10 cellular contexts compared by ENCODE assay signal in the genomic region with DNA sequence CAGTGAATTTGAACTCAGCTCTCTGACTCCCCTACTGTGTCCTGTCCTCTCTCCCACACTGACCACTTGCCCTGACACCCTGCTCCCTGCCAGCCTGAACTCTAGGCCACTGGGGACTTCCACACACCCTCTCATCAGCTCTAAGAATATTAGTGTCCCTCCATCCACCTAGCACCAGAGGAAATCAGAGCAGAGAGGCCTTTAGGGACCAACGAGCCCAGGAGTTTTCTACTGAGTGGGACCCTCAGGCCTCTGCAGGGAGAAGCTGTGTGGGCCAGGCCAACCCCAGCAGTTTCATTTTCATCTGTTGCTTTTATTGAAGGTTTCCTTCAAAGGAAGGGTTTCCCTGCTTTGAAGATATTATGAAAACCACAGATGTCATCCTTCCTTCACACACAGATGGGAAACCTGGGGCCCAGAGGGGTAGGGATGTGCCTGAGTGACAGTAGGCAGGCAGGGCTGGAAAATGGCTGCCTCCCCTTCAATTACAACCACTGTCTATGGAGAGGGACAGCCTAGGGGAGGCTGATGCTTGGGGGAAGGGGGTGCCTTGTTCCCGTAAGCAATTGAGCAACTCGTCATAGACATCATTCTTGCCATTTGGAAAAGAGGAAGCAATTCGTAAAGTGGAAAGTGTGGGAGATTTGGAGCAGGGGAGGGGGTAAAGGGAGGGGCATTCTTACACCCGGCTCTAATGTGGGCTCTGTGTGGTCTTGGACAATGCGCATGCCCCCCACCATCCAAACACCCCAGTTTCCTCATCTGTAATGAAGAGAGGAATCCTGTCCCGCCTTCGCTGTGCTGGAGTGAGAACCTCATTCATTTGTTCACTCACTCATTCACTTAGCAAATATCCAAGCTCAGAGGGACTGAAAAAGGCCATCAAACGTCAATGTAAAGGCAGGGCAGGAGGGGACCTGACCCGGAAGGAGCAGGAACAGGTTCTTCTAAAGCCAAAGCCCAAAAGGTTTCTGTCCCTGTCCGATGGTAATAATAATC. TPM values are rescaled to one million over a fixed set of nuclear protein-coding genes. Genes with fewer than 3 reads are reported as not detected.
A peak's percentile ranks its signal among the peaks of the same experiment; 100 is the strongest.
DNase-seq lines count a peak whose midpoint lies in the region; ATAC-seq and TF ChIP-seq lines count a peak whose summit lies in the region.
"Had no signal": no experiment of that assay in that cellular context is flagged by ENCODE, and none has a peak within 500 bp of the region (broad histone marks: within the 10 kb centered on the region; RNA-seq: fewer than 3 reads in every experiment).

No MANE protein-coding gene starts in this region.

- no peaks in the 10 kb centered on the region for H3K9me3 ChIP-seq in tibial nerve
- peaks cover 6% of the 10 kb centered on the region; the same call in 1 of the 2 replicates for H3K9me3 ChIP-seq in Caco-2

- H3K27me3 Mint-ChIP-seq in activated T-cell treated with anti-CD3 and anti-CD28 coated beads, Interleukin-2, amount 50 U/mL, for 4 hours (ENCODE audit: low read depth), result no peaks in the 10 kb centered on the region
- H3K27me3 Mint-ChIP-seq in activated CD4-positive, alpha-beta memory T cell treated with anti-CD3 and anti-CD28 coated beads for 36 hours, result no peaks in the 10 kb centered on the region
- H3K27me3 Mint-ChIP-seq in Caco-2 (ENCODE audit: insufficient read depth, unreplicated experiment), result peaks cover 5% of the 10 kb centered on the region

- H3K27me3 ChIP-seq in tibial nerve (no peaks in the 10 kb centered on the region), Caco-2 (replicated peaks; ENCODE audit: control insufficient read depth, insufficient read depth, low read length) (no peaks in the 10 kb centered on the region; the same call in 1 of the 2 replicates)

- DNase-seq in activated T-cell treated with anti-CD3 and anti-CD28 coated beads, Interleukin-2, amount 50 U/mL, for 4 hours, result no peak
- DNase-seq in activated T-cell treated with anti-CD3 and anti-CD28 coated beads for 4 hours (no peak), mesenteric fat pad (ENCODE audit: low spot score) (peak; percentile 64), tibial nerve (ENCODE audit: low spot score in 2 of 2) (no peak), Caco-2 (no peak), NCI-H748 treated with DMSO at 0.1 percent for 48 hours (lab: John Stamatoyannopoulos, UW) (no peak)
- peak; percentile 66 for DNase-seq in activated CD4-positive, alpha-beta memory T cell treated with anti-CD3 and anti-CD28 coated beads for 36 hours
- DNase-seq: left cardiac atrium had no signal

- peak overlapping the region; percentile 55 for H3K4me3 Mint-ChIP-seq in activated T-cell treated with anti-CD3 and anti-CD28 coated beads, Interleukin-2, amount 50 U/mL, for 4 hours
- H3K4me3 Mint-ChIP-seq in activated CD4-positive, alpha-beta memory T cell treated with anti-CD3 and anti-CD28 coated beads for 36 hours, result peak overlapping the region; percentile 57
- H3K4me3 Mint-ChIP-seq in Caco-2 (ENCODE audit: unreplicated experiment), result no peak overlapping the region

- peaks cover 0 to 6% (median 0%) of the 10 kb centered on the region in 3 donors for H3K36me3 ChIP-seq in tibial nerve
- H3K36me3 ChIP-seq in Caco-2 (ENCODE audit: control insufficient read depth, insufficient read depth, low read length), result no peaks in the 10 kb centered on the region

- H3K27ac ChIP-seq in tibial nerve, result peak overlapping the region in 3 of 4 donors; percentile 24 to 60 (median 52)

- ATAC-seq in activated T-cell treated with anti-CD3 and anti-CD28 coated beads, Interleukin-2, amount 50 U/mL, for 4 hours, result no peak
- ATAC-seq in HG02884 (IDR thresholded peaks at IDR 0.05; ENCODE audit: unreplicated experiment), result no peak
- ATAC-seq: left cardiac atrium had no signal

- intact Hi-C loops in activated CD4-positive, alpha-beta memory T cell treated with anti-CD3 and anti-CD28 coated beads for 36 hours (cut with micrococcal nuclease), result loop anchor here (1.0 kb wide), 1 partner anchor 26 kb away; no protein-coding TSS in a partner anchor
- intact Hi-C loops in Caco-2 (cut with micrococcal nuclease; ENCODE audit: unreplicated experiment), result loop anchor here (1.0 kb wide), 1 partner anchor 26 kb away; no protein-coding TSS in a partner anchor

- POLR2A ChIA-PET in activated CD4-positive, alpha-beta memory T cell treated with anti-CD3 and anti-CD28 coated beads for 36 hours (lab: Charles Lee), result interaction anchor here (1.0 to 2.2 kb wide), 3 partner anchors 8 to 51 kb away, joined by 4 to 7 read pairs (median 6); partner anchors contain the start of gene CLTA
- POLR2A ChIA-PET in Caco-2 (lab: Charles Lee), result no interaction called here

- peaks cover 2% of the 10 kb centered on the region for H3K9me3 Mint-ChIP-seq in activated T-cell treated with anti-CD3 and anti-CD28 coated beads, Interleukin-2, amount 50 U/mL, for 4 hours
- H3K9me3 Mint-ChIP-seq in activated CD4-positive, alpha-beta memory T cell treated with anti-CD3 and anti-CD28 coated beads for 36 hours, result peaks cover 2% of the 10 kb centered on the region
- peaks cover 5% of the 10 kb centered on the region for H3K9me3 Mint-ChIP-seq in Caco-2 (ENCODE audit: unreplicated experiment)

- H3K27ac Mint-ChIP-seq in activated CD4-positive, alpha-beta memory T cell treated with anti-CD3 and anti-CD28 coated beads for 36 hours, result peak overlapping the region; percentile 90
- H3K27ac Mint-ChIP-seq in Caco-2 (ENCODE audit: unreplicated experiment), result no peak overlapping the region

- CTCF ChIA-PET in activated CD4-positive, alpha-beta memory T cell treated with anti-CD3 and anti-CD28 coated beads for 36 hours (lab: Charles Lee), result interaction anchor here (0.6 to 4.8 kb wide), 6 partner anchors 9 to 37 kb away, joined by 3 to 34 read pairs (median 4); no protein-coding TSS in a partner anchor
- CTCF ChIA-PET in Caco-2 (lab: Charles Lee), result no interaction called here

- no peak for TF ChIP-seq POLR2A in tibial nerve (IDR thresholded peaks at IDR 0.05)

- H3K4me3 ChIP-seq in tibial nerve (no peak overlapping the region), Caco-2 (ENCODE audit: low read depth, low read length) (no peak overlapping the region)

- TF ChIP-seq EP300 in tibial nerve (IDR thresholded peaks at IDR 0.05), result peak in 1 of 2 donors; percentile 30

- peaks cover 0 to 61% (median 29%) of the 10 kb centered on the region in 4 donors for H3K4me1 ChIP-seq in tibial nerve
- 0 out of 2 replicates have a peak, but pooled peaks cover 8% of the 10 kb centered on the region for H3K4me1 ChIP-seq in Caco-2

- H3K36me3 Mint-ChIP-seq in activated T-cell treated with anti-CD3 and anti-CD28 coated beads, Interleukin-2, amount 50 U/mL, for 4 hours (ENCODE audit: insufficient read depth), result peaks cover 1% of the 10 kb centered on the region
- peaks cover 3% of the 10 kb centered on the region for H3K36me3 Mint-ChIP-seq in activated CD4-positive, alpha-beta memory T cell treated with anti-CD3 and anti-CD28 coated beads for 36 hours
- H3K36me3 Mint-ChIP-seq in Caco-2 (ENCODE audit: insufficient read depth, unreplicated experiment), result peaks cover 9% of the 10 kb centered on the region

- BruUV-seq in Caco-2 (replicated peaks; lab: Mats Ljungman, UMichigan), result no TSS peak

- TF ChIP-seq CTCF in tibial nerve (IDR thresholded peaks at IDR 0.05), result no peak
- TF ChIP-seq CTCF in Caco-2 (IDR thresholded peaks at IDR 0.05; ENCODE audit: insufficient read depth in 1 of 2, low read depth in 1 of 2, low read length in 1 of 2, severe bottlenecking in 1 of 2, unreplicated experiment in 1 of 2), result no peak

- WGBS in tibial nerve, 2 donors, result 75 to 79% methylated on average over 11 of the region's 11 CpGs

- H3K4me1 Mint-ChIP-seq in activated T-cell treated with anti-CD3 and anti-CD28 coated beads, Interleukin-2, amount 50 U/mL, for 4 hours (ENCODE audit: low read depth), result peaks cover 90% of the 10 kb centered on the region
- H3K4me1 Mint-ChIP-seq in activated CD4-positive, alpha-beta memory T cell treated with anti-CD3 and anti-CD28 coated beads for 36 hours (ENCODE audit: low read depth), result peaks cover 85% of the 10 kb centered on the region
- H3K4me1 Mint-ChIP-seq in Caco-2 (ENCODE audit: low read depth, unreplicated experiment), result no peaks in the 10 kb centered on the region

RNA-seq across cellular contexts. Expression of gene GLIPR2, which starts 3.9 kb away (rescaled TPM):
- 1 to 10 TPM; 5.3 to 7.6 (median 6.1) TPM for total RNA-seq in activated T-cell treated with anti-CD3 and anti-CD28 coated beads, Interleukin-2, amount 50 U/mL, for 4 hours
- total RNA-seq in activated CD4-positive, alpha-beta memory T cell treated with anti-CD3 and anti-CD28 coated beads for 36 hours, result 10 to 100 TPM; 24.7 to 25.8 TPM
- total RNA-seq in mesenteric fat pad (81.7 TPM), tibial nerve (10 to 100 TPM; 18.1 to 26.4 (median 25.6) TPM), Caco-2 (2022) (1.6 and 1.9 TPM in 2 replicates)

RNA-seq across cellular contexts. Expression of gene CCIN, which starts 28.8 kb away (rescaled TPM):
- not detected for total RNA-seq in activated T-cell treated with anti-CD3 and anti-CD28 coated beads, Interleukin-2, amount 50 U/mL, for 4 hours
- not detected for total RNA-seq in activated CD4-positive, alpha-beta memory T cell treated with anti-CD3 and anti-CD28 coated beads for 36 hours
- total RNA-seq in mesenteric fat pad (0.87 TPM), tibial nerve (not detected), Caco-2 (2022) (not detected in 2 replicates)
- total RNA-seq: HepG2, left cardiac atrium had no signal

RNA-seq across cellular contexts. Expression of gene CLTA, which starts 50.3 kb away (rescaled TPM):
- 100 to 1,000 TPM; 182 to 195 (median 183) TPM for total RNA-seq in activated T-cell treated with anti-CD3 and anti-CD28 coated beads, Interleukin-2, amount 50 U/mL, for 4 hours
- 100 to 1,000 TPM; 139 to 144 TPM for total RNA-seq in activated CD4-positive, alpha-beta memory T cell treated with anti-CD3 and anti-CD28 coated beads for 36 hours
- 190 TPM for total RNA-seq in mesenteric fat pad
- 100 to 1,000 TPM; 165 to 247 (median 223) TPM for total RNA-seq in tibial nerve
- total RNA-seq in Caco-2 (2022), result 256 and 269 TPM in 2 replicates

Comparison
In these comparisons a context has a peak if more than half of its experiments do, and no peak if none do; other contexts are left out.
1. DNase-seq: peak in activated CD4-positive, alpha-beta memory T cell treated with anti-CD3 and anti-CD28 coated beads for 36 hours (single experiment) and mesenteric fat pad (single experiment); none in activated T-cell treated with anti-CD3 and anti-CD28 coated beads, Interleukin-2, amount 50 U/mL, for 4 hours (single experiment), activated T-cell treated with anti-CD3 and anti-CD28 coated beads for 4 hours (single experiment), tibial nerve (0 of 2), Caco-2 (0 of 2) and NCI-H748 treated with DMSO at 0.1 percent for 48 hours (single experiment).